14 cellular contexts compared by ENCODE assay signal in genomic region chr13:25095862-25096453, GRCh38. TPM values are rescaled to one million over a fixed set of nuclear protein-coding genes. Genes with fewer than 3 reads are reported as not detected.
A peak's percentile ranks its signal among the peaks of the same experiment; 100 is the strongest.
DNase-seq lines count a peak whose midpoint lies in the region; TF ChIP-seq lines count a peak whose summit lies in the region.
"Had no signal": no experiment of that assay in that cellular context is flagged by ENCODE, and none has a peak within 500 bp of the region (broad histone marks: within the 10 kb centered on the region; RNA-seq: fewer than 3 reads in every experiment).

Gene PABPC3 (plus strand): TSS chr13:25096136. CDS start chr13:25096199, 63 bp downstream.

- TF ChIP-seq CTCF in retinal pigment epithelial cell (conservative IDR thresholded peaks at IDR 0.05; ENCODE audit: low read depth, low read length), result no peak

- H3K4me3 Mint-ChIP-seq in activated CD4-positive, alpha-beta memory T cell treated with anti-CD3 and anti-CD28 coated beads for 36 hours, result no peak within 1 kb of the TSS
- no peak within 1 kb of the TSS for H3K4me3 Mint-ChIP-seq in activated CD4-positive, alpha-beta memory T cell treated with anti-CD3 and anti-CD28 coated beads, Interleukin-2, amount 10 ng/mL, durations not matched to agents 7 days and 5 days
- peak within 1 kb of the TSS; percentile 55 for H3K4me3 Mint-ChIP-seq in dendritic cell treated with granulocyte-macrophage colony-stimulating factor and Interleukin-4, amounts not matched to agents 40 ng/mL and 50 ng/mL, for 4 days
- H3K4me3 Mint-ChIP-seq: nephron progenitor cell had no signal

- H3K27ac Mint-ChIP-seq in activated CD4-positive, alpha-beta memory T cell treated with anti-CD3 and anti-CD28 coated beads for 36 hours, result no peak within 1 kb of the TSS
- H3K27ac Mint-ChIP-seq in activated CD4-positive, alpha-beta memory T cell treated with anti-CD3 and anti-CD28 coated beads, Interleukin-2, amount 10 ng/mL, durations not matched to agents 7 days and 5 days, result no peak within 1 kb of the TSS
- no peak within 1 kb of the TSS for H3K27ac Mint-ChIP-seq in dendritic cell treated with granulocyte-macrophage colony-stimulating factor and Interleukin-4, amounts not matched to agents 40 ng/mL and 50 ng/mL, for 4 days
- H3K27ac Mint-ChIP-seq: nephron progenitor cell had no signal

- no peaks in the 10 kb centered on the region for H3K4me1 Mint-ChIP-seq in activated CD4-positive, alpha-beta memory T cell treated with anti-CD3 and anti-CD28 coated beads for 36 hours (ENCODE audit: low read depth)
- H3K4me1 Mint-ChIP-seq in activated CD4-positive, alpha-beta memory T cell treated with anti-CD3 and anti-CD28 coated beads, Interleukin-2, amount 10 ng/mL, durations not matched to agents 7 days and 5 days, result peaks cover 3% of the 10 kb centered on the region
- H3K4me1 Mint-ChIP-seq in dendritic cell treated with granulocyte-macrophage colony-stimulating factor and Interleukin-4, amounts not matched to agents 40 ng/mL and 50 ng/mL, for 4 days (ENCODE audit: low read depth), result peaks cover 5% of the 10 kb centered on the region
- H3K4me1 Mint-ChIP-seq: nephron progenitor cell had no signal

- peak; percentile 24 for DNase-seq in activated CD4-positive, alpha-beta memory T cell treated with anti-CD3 and anti-CD28 coated beads for 36 hours
- DNase-seq in activated CD4-positive, alpha-beta memory T cell treated with anti-CD3 and anti-CD28 coated beads, Interleukin-2, amount 10 ng/mL, durations not matched to agents 7 days and 5 days, result no peak
- DNase-seq in NCI-H2227 treated with DMSO at 0.1 percent for 48 hours (lab: John Stamatoyannopoulos, UW) (peak; percentile 1), retinal pigment epithelial cell (ENCODE audit: low read depth) (no peak), medulla oblongata (ENCODE audit: extremely low spot score) (no peak), NCI-H524 (lab: John Stamatoyannopoulos, UW) (no peak), DMS79 treated with DMSO at 0.1 percent for 48 hours (lab: John Stamatoyannopoulos, UW) (no peak)
- DNase-seq: GDM1, kidney, nephron progenitor cell had no signal

- H3K4me3 ChIP-seq in retinal pigment epithelial cell (ENCODE audit: low read length), result peak within 1 kb of the TSS; percentile 30
- H3K4me3 ChIP-seq: BLaER1, smooth muscle cell had no signal

- H3K27me3 Mint-ChIP-seq in activated CD4-positive, alpha-beta memory T cell treated with anti-CD3 and anti-CD28 coated beads for 36 hours, result peaks cover 47% of the 10 kb centered on the region
- H3K27me3 Mint-ChIP-seq in activated CD4-positive, alpha-beta memory T cell treated with anti-CD3 and anti-CD28 coated beads, Interleukin-2, amount 10 ng/mL, durations not matched to agents 7 days and 5 days, result peaks cover 41% of the 10 kb centered on the region
- H3K27me3 Mint-ChIP-seq in dendritic cell treated with granulocyte-macrophage colony-stimulating factor and Interleukin-4, amounts not matched to agents 40 ng/mL and 50 ng/mL, for 4 days, result peaks cover 37% of the 10 kb centered on the region

- POLR2A ChIA-PET in activated CD4-positive, alpha-beta memory T cell treated with anti-CD3 and anti-CD28 coated beads for 36 hours (lab: Charles Lee), result no interaction called here
- POLR2A ChIA-PET in activated CD4-positive, alpha-beta memory T cell treated with anti-CD3 and anti-CD28 coated beads, Interleukin-2, amount 10 ng/mL, durations not matched to agents 7 days and 5 days (lab: Charles Lee), result no interaction called here

- intact Hi-C loops in activated CD4-positive, alpha-beta memory T cell treated with anti-CD3 and anti-CD28 coated beads for 36 hours (cut with micrococcal nuclease), result no loop called here
- intact Hi-C loops in dendritic cell treated with granulocyte-macrophage colony-stimulating factor and Interleukin-4, amounts not matched to agents 40 ng/mL and 50 ng/mL, for 4 days (cut with micrococcal nuclease), result no loop called here

- H3K9me3 Mint-ChIP-seq in activated CD4-positive, alpha-beta memory T cell treated with anti-CD3 and anti-CD28 coated beads for 36 hours, result no peaks in the 10 kb centered on the region
- H3K9me3 Mint-ChIP-seq in activated CD4-positive, alpha-beta memory T cell treated with anti-CD3 and anti-CD28 coated beads, Interleukin-2, amount 10 ng/mL, durations not matched to agents 7 days and 5 days, result no peaks in the 10 kb centered on the region
- no peaks in the 10 kb centered on the region for H3K9me3 Mint-ChIP-seq in dendritic cell treated with granulocyte-macrophage colony-stimulating factor and Interleukin-4, amounts not matched to agents 40 ng/mL and 50 ng/mL, for 4 days
- H3K9me3 Mint-ChIP-seq: nephron progenitor cell had no signal

- CTCF ChIA-PET in activated CD4-positive, alpha-beta memory T cell treated with anti-CD3 and anti-CD28 coated beads for 36 hours (lab: Charles Lee), result interaction anchor here (1.0 to 1.3 kb wide), 2 partner anchors 17 to 91 kb away, joined by 3 read pairs; no protein-coding TSS in a partner anchor
- CTCF ChIA-PET in activated CD4-positive, alpha-beta memory T cell treated with anti-CD3 and anti-CD28 coated beads, Interleukin-2, amount 10 ng/mL, durations not matched to agents 7 days and 5 days (lab: Charles Lee), result interaction anchor here (2.1 kb wide), 1 partner anchor 18 kb away, joined by 6 read pairs; no protein-coding TSS in a partner anchor

- no peaks in the 10 kb centered on the region for H3K36me3 Mint-ChIP-seq in activated CD4-positive, alpha-beta memory T cell treated with anti-CD3 and anti-CD28 coated beads for 36 hours
- no peaks in the 10 kb centered on the region for H3K36me3 Mint-ChIP-seq in activated CD4-positive, alpha-beta memory T cell treated with anti-CD3 and anti-CD28 coated beads, Interleukin-2, amount 10 ng/mL, durations not matched to agents 7 days and 5 days (ENCODE audit: low read depth)
- no peaks in the 10 kb centered on the region for H3K36me3 Mint-ChIP-seq in dendritic cell treated with granulocyte-macrophage colony-stimulating factor and Interleukin-4, amounts not matched to agents 40 ng/mL and 50 ng/mL, for 4 days (ENCODE audit: low read depth)

RNA-seq across cellular contexts. Expression of gene PABPC3, which starts in this region (rescaled TPM):
- total RNA-seq in activated CD4-positive, alpha-beta memory T cell treated with anti-CD3 and anti-CD28 coated beads for 36 hours, result 1 to 10 TPM in 1 of 2 experiments, under 1 TPM in 1; 0.81 to 1.3 TPM
- total RNA-seq in activated CD4-positive, alpha-beta memory T cell treated with anti-CD3 and anti-CD28 coated beads, Interleukin-2, amount 10 ng/mL, durations not matched to agents 7 days and 5 days, result under 1 TPM; 0.75 to 0.88 TPM
- total RNA-seq: cardiac septum had no signal

Comparison
In these comparisons a context has a peak if more than half of its experiments do, and no peak if none do; other contexts are left out.
1. DNase-seq: peak in activated CD4-positive, alpha-beta memory T cell treated with anti-CD3 and anti-CD28 coated beads for 36 hours (single experiment) and NCI-H2227 treated with DMSO at 0.1 percent for 48 hours (single experiment); none in activated CD4-positive, alpha-beta memory T cell treated with anti-CD3 and anti-CD28 coated beads, Interleukin-2, amount 10 ng/mL, durations not matched to agents 7 days and 5 days (single experiment), retinal pigment epithelial cell (single experiment), medulla oblongata (single experiment), NCI-H524 (0 of 2) and DMS79 treated with DMSO at 0.1 percent for 48 hours (single experiment).